23 cellular contexts compared by ENCODE assay signal in genomic region chr6:159904497-159904911, GRCh38.
A peak's percentile ranks its signal among the peaks of the same experiment; 100 is the strongest.
DNase-seq lines count a peak whose midpoint lies in the region; ATAC-seq and TF ChIP-seq lines count a peak whose summit lies in the region.
"Had no signal": no experiment of that assay in that cellular context is flagged by ENCODE, and none has a peak within 500 bp of the region (broad histone marks: within the 10 kb centered on the region; RNA-seq: fewer than 3 reads in every experiment).

No MANE protein-coding gene starts in this region.

- H3K4me3 ChIP-seq in GM06990 (replicated peaks; ENCODE audit: low read depth, low read length): no peak overlapping the region
- H3K4me3 ChIP-seq: HAP-1, Peyer's patch, right lobe of liver, tibial nerve had no signal

- H3K27me3 ChIP-seq in GM06990 (replicated peaks; ENCODE audit: control insufficient read depth, insufficient read depth, low read length): no peaks in the 10 kb centered on the region
- H3K27me3 ChIP-seq: Peyer's patch, right lobe of liver, tibial nerve had no signal

- no peak for TF ChIP-seq CTCF in GM06990 (IDR thresholded peaks at IDR 0.05; ENCODE audit: insufficient read depth, low read length, poor library complexity, severe bottlenecking)

- no peaks in the 10 kb centered on the region for H3K36me3 ChIP-seq in GM06990 (ENCODE audit: control insufficient read depth, insufficient read depth, low read length)
- H3K36me3 ChIP-seq: HAP-1, Peyer's patch, right lobe of liver, tibial nerve had no signal

- ATAC-seq in GM19455 (IDR thresholded peaks at IDR 0.05; ENCODE audit: unreplicated experiment): peak; percentile 52
- peak; percentile 53 for ATAC-seq in HG02870 (IDR thresholded peaks at IDR 0.05; ENCODE audit: unreplicated experiment)
- ATAC-seq in HG03571 (IDR thresholded peaks at IDR 0.05; ENCODE audit: unreplicated experiment): peak; percentile 87
- ATAC-seq in GM18858 (IDR thresholded peaks at IDR 0.05; ENCODE audit: unreplicated experiment): no peak
- ATAC-seq: activated CD4-positive, CD25-positive, alpha-beta regulatory T cell treated with anti-CD3 and anti-CD28 coated beads, Interleukin-2, amount 50 U/mL, for 24 hours; activated naive CD4-positive, alpha-beta T cell treated with anti-CD3 and anti-CD28 coated beads, Interleukin-2, amount 50 U/mL, for 72 hours; naive thymus-derived CD8-positive, alpha-beta T cell; right lobe of liver; SK-N-SH treated with all-trans-retinoic acid at 6 μM for 48 hours had no signal

- DNase-seq in GM06990 (ENCODE audit: extremely low read depth, insufficient read length) (peak; percentile 29), SHP77 treated with DMSO at 0.1 percent for 48 hours (lab: John Stamatoyannopoulos, UW) (no peak), cerebellar cortex (ENCODE audit: low spot score) (no peak)
- DNase-seq in stimulated activated CD8-positive, alpha-beta memory T cell treated with anti-CD3 and anti-CD28 coated beads, Interleukin-4, amount 100 ng/mL, for 48 hours: no peak
- DNase-seq: 8988T; endodermal cell; mesendoderm; naive thymus-derived CD8-positive, alpha-beta T cell; NCI-H187; NCI-H345; Peyer's patch; right lobe of liver; stimulated activated naive CD4-positive, alpha-beta T cell treated with Interleukin-2 at 50 U/mL for 16 hours; T-helper 9 cell had no signal
